In genomic region chr7:151726875-151727578, GRCh38 we compare ENCODE assay signal across 12 cellular contexts.
DNase-seq lines count a peak whose midpoint lies in the region; TF ChIP-seq lines count a peak whose summit lies in the region.
"Had no signal": no experiment of that assay in that cellular context is flagged by ENCODE, and none has a peak within 500 bp of the region (broad histone marks: within the 10 kb centered on the region; RNA-seq: fewer than 3 reads in every experiment).

No MANE protein-coding gene starts in this region.

- no peak overlapping the region for H3K56ac ChIP-seq in H9 (ENCODE audit: insufficient read length, low read depth, low read length)

- DNase-seq in H9 (no peak), SJSA1 (ENCODE audit: low read depth in 1 of 2, low spot score in 2 of 2) (no peak), right atrium auricular region (ENCODE audit: low spot score) (no peak), smooth muscle cell (lab: John Stamatoyannopoulos, UW; ENCODE audit: unreplicated experiment) (no peak), H7 (no peak), activated gamma-delta T cell treated with Interleukin-2 at 50 U/mL for 16 hours (no peak), NCI-H524 treated with DMSO at 0.1 percent for 48 hours (lab: John Stamatoyannopoulos, UW) (no peak)
- DNase-seq: hippocampal formation, NCI-H1436 treated with DMSO at 0.1 percent for 48 hours had no signal

- no peaks in the 10 kb centered on the region for H3K9me3 Mint-ChIP-seq in H9
- H3K9me3 Mint-ChIP-seq: activated T-cell treated with anti-CD3 and anti-CD28 coated beads, Interleukin-2, amount 50 U/mL, for 4 hours; memory B cell; WTC11 had no signal

- H4K20me1 ChIP-seq in H9 (ENCODE audit: control insufficient read depth, insufficient read depth, insufficient read length) (no peaks in the 10 kb centered on the region), smooth muscle cell (ENCODE audit: low read depth) (no peaks in the 10 kb centered on the region)

- H3K9me3 ChIP-seq in H9 (ENCODE audit: control insufficient read depth, low read depth, low read length), result no peaks in the 10 kb centered on the region
- no peaks in the 10 kb centered on the region for H3K9me3 ChIP-seq in SJSA1 (replicated peaks)
- no peaks in the 10 kb centered on the region for H3K9me3 ChIP-seq in right atrium auricular region
- H3K9me3 ChIP-seq in smooth muscle cell (replicated peaks; ENCODE audit: low read depth), result no peaks in the 10 kb centered on the region

- H3K79me2 ChIP-seq in H9 (ENCODE audit: insufficient read depth, low read length), result no peaks in the 10 kb centered on the region
- H3K79me2 ChIP-seq in smooth muscle cell (ENCODE audit: low read depth), result no peaks in the 10 kb centered on the region

- no peak overlapping the region for H3K4me3 Mint-ChIP-seq in H9
- H3K4me3 Mint-ChIP-seq: activated T-cell treated with anti-CD3 and anti-CD28 coated beads, Interleukin-2, amount 50 U/mL, for 4 hours; memory B cell; WTC11 had no signal

- no peak overlapping the region for H2BK20ac ChIP-seq in H9 (ENCODE audit: low read depth, low read length, poor library complexity, severe bottlenecking)

- peaks cover 4% of the 10 kb centered on the region; the same call in 1 of the 2 replicates for H3K27me3 Mint-ChIP-seq in H9 (ENCODE audit: low read depth)
- H3K27me3 Mint-ChIP-seq: memory B cell had no signal

- H3K27ac ChIP-seq in H9 (ENCODE audit: insufficient read length, low read depth, low read length), result no peak overlapping the region
- H3K27ac ChIP-seq in SJSA1, result peak overlapping the region; percentile 18
- peak overlapping the region; percentile 87 to 91 for H3K27ac ChIP-seq in right atrium auricular region
- peak overlapping the region; percentile 44 for H3K27ac ChIP-seq in smooth muscle cell (ENCODE audit: low read depth)

- no peaks in the 10 kb centered on the region for H3K23me2 ChIP-seq in H9 (ENCODE audit: insufficient read length, low read depth, low read length, poor library complexity, severe bottlenecking)

- H3K4ac ChIP-seq in H9 (ENCODE audit: low read depth, low read length), result no peak overlapping the region

- no peaks in the 10 kb centered on the region; a peak in 1 of 7 replicates for H3K36me3 Mint-ChIP-seq in H9 (ENCODE audit: insufficient read depth in 1 of 3, low read depth in 3 of 3)
- H3K36me3 Mint-ChIP-seq: memory B cell, WTC11 had no signal

- H4K5ac ChIP-seq in H9 (ENCODE audit: insufficient read length, low read depth, low read length), result no peak overlapping the region

- no peak overlapping the region for H2BK12ac ChIP-seq in H9 (ENCODE audit: insufficient read length, low read depth, low read length)

- H3K27ac Mint-ChIP-seq in H9, result no peak overlapping the region
- H3K27ac Mint-ChIP-seq: WTC11 had no signal

- H3K18ac ChIP-seq in H9 (ENCODE audit: insufficient read length, low read depth, low read length), result peak overlapping the region; percentile 62

- no peak overlapping the region for H4K8ac ChIP-seq in H9 (replicated peaks; ENCODE audit: insufficient read length, low read depth, low read length)

- H3K4me1 ChIP-seq in H9 (ENCODE audit: insufficient read depth, low read length) (no peaks in the 10 kb centered on the region), SJSA1 (replicated peaks) (peaks cover 23% of the 10 kb centered on the region), right atrium auricular region (peaks cover 0 to 85% of the 10 kb centered on the region in 2 donors), smooth muscle cell (ENCODE audit: low read depth) (peaks cover 14% of the 10 kb centered on the region)

- H2BK120ac ChIP-seq in H9 (ENCODE audit: low read depth, low read length, poor library complexity, severe bottlenecking), result no peak overlapping the region

- no peaks in the 10 kb centered on the region for H3K79me1 ChIP-seq in H9 (ENCODE audit: insufficient read depth, low read depth, low read length, poor library complexity, severe bottlenecking)

- H4K91ac ChIP-seq in H9 (ENCODE audit: insufficient read length, low read depth, low read length), result no peak overlapping the region

- no peaks in the 10 kb centered on the region for H3F3A ChIP-seq in smooth muscle cell (ENCODE audit: low read depth)

- WGBS in H9 (ENCODE audit: extremely low coverage, insufficient read length, low lambda C conversion rate), result no CpG with 5 or more reads among the region's 18 CpGs
- 89% methylated on average over 18 of the region's 18 CpGs for WGBS in smooth muscle cell (ENCODE audit: low lambda C conversion rate)

- H3K4me1 Mint-ChIP-seq in H9, result no peaks in the 10 kb centered on the region
- H3K4me1 Mint-ChIP-seq: WTC11 had no signal

- no peak overlapping the region for H2AK5ac ChIP-seq in H9 (ENCODE audit: insufficient read length, low read length)

- H3K4me3 ChIP-seq in SJSA1, result no peak overlapping the region
- no peak overlapping the region for H3K4me3 ChIP-seq in right atrium auricular region
- no peak overlapping the region for H3K4me3 ChIP-seq in smooth muscle cell
- no peak overlapping the region for H3K4me3 ChIP-seq in H7 (ENCODE audit: insufficient read depth, low read depth, low read length)

- TF ChIP-seq CTCF in H9 (conservative IDR thresholded peaks at IDR 0.05), result no peak
- TF ChIP-seq CTCF in right atrium auricular region (IDR thresholded peaks at IDR 0.05), result no peak
- TF ChIP-seq CTCF in smooth muscle cell (IDR thresholded peaks at IDR 0.05; ENCODE audit: borderline replicate concordance, insufficient read depth, poor library complexity, severe bottlenecking), result no peak

- no peak overlapping the region for H3K23ac ChIP-seq in H9 (ENCODE audit: insufficient read length, low read depth, low read length)

- no peak overlapping the region for H2AFZ ChIP-seq in H9 (ENCODE audit: low read length)
- no peak overlapping the region for H2AFZ ChIP-seq in smooth muscle cell (ENCODE audit: low read depth)

- no peaks in the 10 kb centered on the region for H3K27me3 ChIP-seq in H9 (ENCODE audit: insufficient read depth, low read length)
- no peaks in the 10 kb centered on the region for H3K27me3 ChIP-seq in SJSA1 (replicated peaks)
- H3K27me3 ChIP-seq in right atrium auricular region, result no peaks in the 10 kb centered on the region
- H3K27me3 ChIP-seq in smooth muscle cell (ENCODE audit: low read depth), result no peaks in the 10 kb centered on the region
- H3K27me3 ChIP-seq in H7 (ENCODE audit: control insufficient read depth, insufficient read depth, low read length), result no peaks in the 10 kb centered on the region

- H3K9ac ChIP-seq in H9 (ENCODE audit: extremely low read depth, insufficient read length, low read length) (no peak overlapping the region), smooth muscle cell (ENCODE audit: low read depth) (peak overlapping the region; percentile 73)

- no peak overlapping the region for H3K14ac ChIP-seq in H9 (ENCODE audit: insufficient read depth, low read length)

- H2BK5ac ChIP-seq in H9 (ENCODE audit: insufficient read length, low read length), result no peak overlapping the region

- H3T11ph ChIP-seq in H9 (ENCODE audit: low read length), result no peak overlapping the region

- H2BK15ac ChIP-seq in H9 (ENCODE audit: low read depth, low read length), result no peak overlapping the region

- H3K4me2 ChIP-seq in H9 (ENCODE audit: insufficient read depth, insufficient read length, low read length) (no peak overlapping the region), smooth muscle cell (peak overlapping the region; percentile 69)

- H3K36me3 ChIP-seq in SJSA1 (peaks cover 9% of the 10 kb centered on the region; the same call in 1 of the 2 replicates), right atrium auricular region (no peaks in the 10 kb centered on the region), smooth muscle cell (ENCODE audit: low read depth) (no peaks in the 10 kb centered on the region), H7 (replicated peaks; ENCODE audit: control insufficient read depth, insufficient read depth, low read length) (no peaks in the 10 kb centered on the region)
